Comparison of ENCODE assay signal across 1 cellular context in genomic region chr14:68139466-68140110, GRCh38.
TF ChIP-seq lines count a peak whose summit lies in the region.

No MANE protein-coding gene starts in this region.

TF ChIP-seq in SK-N-SH, 30 proteins besides CTCF, POLR2A, EP300 and RAD21 (continued from another document):
- TF ChIP-seq ZBTB33 (IDR thresholded peaks at IDR 0.05; ENCODE audit: borderline replicate concordance, low read depth) (no peak), NFIC (IDR thresholded peaks at IDR 0.05; ENCODE audit: borderline replicate concordance) (no peak), MXI1 (IDR thresholded peaks at IDR 0.05; ENCODE audit: low read depth, low read length) (no peak), EZH2phosphoT487 (IDR thresholded peaks at IDR 0.05; ENCODE audit: borderline replicate concordance, low read depth) (no peak), JUND (IDR thresholded peaks at IDR 0.05) (no peak), SIN3A (IDR thresholded peaks at IDR 0.05; ENCODE audit: borderline replicate concordance, low read depth, low read length) (no peak), FOSL2 (IDR thresholded peaks at IDR 0.05; ENCODE audit: borderline replicate concordance, low read depth) (no peak)
